In genomic region chr3:131435000-131435399, GRCh38 we compare ENCODE assay signal across 23 cellular contexts. TPM values are rescaled to one million over a fixed set of nuclear protein-coding genes. Genes with fewer than 3 reads are reported as not detected.
DNase-seq lines count a peak whose midpoint lies in the region; ATAC-seq, FAIRE-seq and TF ChIP-seq lines count a peak whose summit lies in the region.
"Had no signal": no experiment of that assay in that cellular context is flagged by ENCODE, and none has a peak within 500 bp of the region (broad histone marks: within the 10 kb centered on the region; RNA-seq: fewer than 3 reads in every experiment).

No MANE protein-coding gene starts in this region.

- H3K4me1 ChIP-seq in SK-N-SH (ENCODE audit: control insufficient read depth in 1 of 2, insufficient read depth in 2 of 2, low read depth in 1 of 2, low read length in 1 of 2) = no peaks in the 10 kb centered on the region
- H3K4me1 ChIP-seq in HCT116 (ENCODE audit: control insufficient read depth in 1 of 2, insufficient read depth in 2 of 2, low read length in 2 of 2) = no peaks in the 10 kb centered on the region
- no peaks in the 10 kb centered on the region for H3K4me1 ChIP-seq in GM12878 (ENCODE audit: control insufficient read depth, insufficient read depth, low read length)
- H3K4me1 ChIP-seq in Peyer's patch = no peaks in the 10 kb centered on the region
- H3K4me1 ChIP-seq: BE2C; BLaER1 treated with 17β-estradiol and CSF1 and Interleukin-3, amounts not matched to agents 10 nM and 100 nM; HAP-1 had no signal

- H3K9me2 ChIP-seq in SK-N-SH (no peaks in the 10 kb centered on the region), HCT116 (ENCODE audit: insufficient read depth) (no peaks in the 10 kb centered on the region)

- RAD21 ChIA-PET in HCT116 (lab: Charles Lee; ENCODE audit: low non-redundant PET in 1 of 2, low total read pairs in 2 of 2, uncharacterized antibody in 2 of 2, unreplicated experiment in 2 of 2) = no interaction called here
- RAD21 ChIA-PET in GM12878 (lab: Charles Lee; ENCODE audit: unreplicated experiment) = no interaction called here

- no peak for TF ChIP-seq POLR2A in HCT116 (IDR thresholded peaks at IDR 0.05; ENCODE audit: borderline replicate concordance, extremely low read depth, insufficient read depth, insufficient read length)
- TF ChIP-seq POLR2A in GM12878 (IDR thresholded peaks at IDR 0.05; ENCODE audit: low read depth, low read length) = no peak
- TF ChIP-seq POLR2A in Peyer's patch (IDR thresholded peaks at IDR 0.05) = no peak

- H2AFZ ChIP-seq in SK-N-SH (ENCODE audit: low read depth) (no peak overlapping the region), HCT116 (ENCODE audit: low read depth, low read length, poor library complexity, severe bottlenecking) (no peak overlapping the region), GM12878 (ENCODE audit: control insufficient read depth, low read depth, low read length) (no peak overlapping the region)

- H3K9ac ChIP-seq in SK-N-SH = no peak overlapping the region
- no peak overlapping the region for H3K9ac ChIP-seq in HCT116 (ENCODE audit: low read length)
- no peak overlapping the region for H3K9ac ChIP-seq in GM12878 (ENCODE audit: control insufficient read depth, insufficient read depth, low read length)
- H3K9ac ChIP-seq: BLaER1 treated with 17β-estradiol and CSF1 and Interleukin-3, amounts not matched to agents 10 nM and 100 nM had no signal

- WGBS in SK-N-SH (ENCODE audit: low lambda C conversion rate) = 89% methylated on average over 1 of the region's 1 CpG
- whole genome bisulfite sequencing in GM12878 (ENCODE audit: insufficient coverage, insufficient replicate concordance, low lambda C conversion rate, missing lambda C conversion rate) = 86% methylated on average over 1 of the region's 1 CpG

- DNase-seq in SK-N-SH = no peak
- no peak for DNase-seq in HCT116 (ENCODE audit: low read depth, low spot score)
- DNase-seq in GM12878 (ENCODE audit: low read depth, low spot score) = no peak
- DNase-seq in NCI-H1436 (lab: John Stamatoyannopoulos, UW) = no peak
- no peak for DNase-seq in Peyer's patch
- DNase-seq: ACHN; AML-193; BE2C; CD4-positive, alpha-beta T cell; CD8-positive, alpha-beta memory T cell; DMS 273 treated with DMSO at 0.1 percent for 48 hours; DMS79; EL; GDM1; GOT3 had no signal

- TF ChIP-seq EP300 in SK-N-SH (IDR thresholded peaks at IDR 0.05; ENCODE audit: borderline replicate concordance in 1 of 2, low read depth in 1 of 2, low read length in 1 of 2) (no peak), GM12878 (IDR thresholded peaks at IDR 0.05; ENCODE audit: borderline replicate concordance in 1 of 2, control insufficient read depth in 1 of 2, low read depth in 2 of 2, low read length in 2 of 2) (no peak)

- H3K4me2 ChIP-seq in SK-N-SH (no peak overlapping the region), HCT116 (ENCODE audit: low read length) (no peak overlapping the region), GM12878 (ENCODE audit: control insufficient read depth, insufficient read depth) (no peak overlapping the region)
- H3K4me2 ChIP-seq: BLaER1 treated with 17β-estradiol and CSF1 and Interleukin-3, amounts not matched to agents 10 nM and 100 nM had no signal

- no peaks in the 10 kb centered on the region for H3K36me3 ChIP-seq in SK-N-SH (replicated peaks in 1 of 2; ENCODE audit: control insufficient read depth in 1 of 2, insufficient read depth in 2 of 2, low read length in 1 of 2)
- no peaks in the 10 kb centered on the region for H3K36me3 ChIP-seq in HCT116 (ENCODE audit: control insufficient read depth in 1 of 2, insufficient read depth in 2 of 2, low read length in 2 of 2)
- H3K36me3 ChIP-seq in GM12878 (ENCODE audit: control insufficient read depth in 2 of 2, insufficient read depth in 2 of 2, low read length in 1 of 2) = no peaks in the 10 kb centered on the region
- H3K36me3 ChIP-seq in Peyer's patch = no peaks in the 10 kb centered on the region
- H3K36me3 ChIP-seq: BE2C; BLaER1 treated with 17β-estradiol and CSF1 and Interleukin-3, amounts not matched to agents 10 nM and 100 nM; HAP-1 had no signal

- no peaks in the 10 kb centered on the region for H3K79me2 ChIP-seq in SK-N-SH (ENCODE audit: insufficient read depth)
- no peaks in the 10 kb centered on the region for H3K79me2 ChIP-seq in HCT116 (ENCODE audit: insufficient read depth, low read length)
- H3K79me2 ChIP-seq in GM12878 (ENCODE audit: control insufficient read depth, insufficient read depth, low read length) = no peaks in the 10 kb centered on the region

- POLR2A ChIA-PET in SK-N-SH (lab: Yijun Ruan, JAX) = no interaction called here
- POLR2A ChIA-PET in HCT116 (lab: Charles Lee) = no interaction called here
- POLR2A ChIA-PET in GM12878 (lab: Charles Lee) = no interaction called here

- SMC1A ChIA-PET in GM12878 (lab: Charles Lee; ENCODE audit: uncharacterized antibody, unreplicated experiment) = no interaction called here

- TF ChIP-seq RAD21 in SK-N-SH (IDR thresholded peaks at IDR 0.05; ENCODE audit: low read length) (no peak), HCT116 (IDR thresholded peaks at IDR 0.05; ENCODE audit: low read depth) (no peak), GM12878 (IDR thresholded peaks at IDR 0.05; ENCODE audit: insufficient read depth, low read depth, low read length) (no peak)

- no peaks in the 10 kb centered on the region for H3K9me3 ChIP-seq in SK-N-SH
- no peaks in the 10 kb centered on the region for H3K9me3 ChIP-seq in HCT116 (ENCODE audit: control insufficient read depth in 1 of 2, insufficient read depth in 1 of 2, low read depth in 1 of 2, low read length in 2 of 2)
- H3K9me3 ChIP-seq in GM12878 (replicated peaks; ENCODE audit: control insufficient read depth, insufficient read depth, low read length) = no peaks in the 10 kb centered on the region
- H3K9me3 ChIP-seq in Peyer's patch = no peaks in the 10 kb centered on the region
- H3K9me3 ChIP-seq: BE2C, HAP-1 had no signal

- H3K4me3 ChIP-seq in SK-N-SH (ENCODE audit: low read depth in 2 of 2, low read length in 1 of 2) (no peak overlapping the region), HCT116 (replicated peaks in 1 of 2; ENCODE audit: low read depth in 1 of 2, low read length in 2 of 2) (no peak overlapping the region), GM12878 (no peak overlapping the region), Peyer's patch (no peak overlapping the region)
- H3K4me3 ChIP-seq: BLaER1 treated with 17β-estradiol and CSF1 and Interleukin-3, amounts not matched to agents 10 nM and 100 nM; HAP-1 had no signal

- intact Hi-C loops in HCT116 (cut with micrococcal nuclease) = no loop called here
- intact Hi-C loops in GM12878 (cut with micrococcal nuclease; ENCODE audit: unreplicated experiment) = no loop called here

- H3K27ac ChIP-seq in SK-N-SH (ENCODE audit: low read depth in 2 of 2, low read length in 1 of 2) = no peak overlapping the region
- no peak overlapping the region for H3K27ac ChIP-seq in HCT116 (ENCODE audit: low read depth, low read length)
- no peak overlapping the region for H3K27ac ChIP-seq in GM12878 (ENCODE audit: control insufficient read depth, insufficient read depth)
- H3K27ac ChIP-seq in Peyer's patch = no peak overlapping the region
- H3K27ac ChIP-seq: 22Rv1; BLaER1 treated with 17β-estradiol and CSF1 and Interleukin-3, amounts not matched to agents 10 nM and 100 nM had no signal

- FAIRE-seq in GM12878 (lab: Jason Lieb, UNC) = no peak
- FAIRE-seq: D721Med, GM12891, GM18507, H54 had no signal

- BruUV-seq in HCT116 (replicated peaks; lab: Mats Ljungman, UMichigan) (no TSS peak), GM12878 (replicated peaks; lab: Mats Ljungman, UMichigan) (no TSS peak)

- CTCF ChIA-PET in SK-N-SH (lab: Yijun Ruan, JAX) (no interaction called here), HCT116 (lab: Charles Lee) (no interaction called here), GM12878 (lab: Yijun Ruan, JAX) (no interaction called here)

- ATAC-seq in SK-N-SH treated with all-trans-retinoic acid at 6 μM for 48 hours = no peak
- ATAC-seq in HCT116 = no peak
- ATAC-seq in GM12878 = no peak

- H3F3A ChIP-seq in SK-N-SH (replicated peaks; ENCODE audit: insufficient read depth) = no peaks in the 10 kb centered on the region

- no peaks in the 10 kb centered on the region for H3K27me3 ChIP-seq in SK-N-SH (ENCODE audit: insufficient read depth)
- no peaks in the 10 kb centered on the region for H3K27me3 ChIP-seq in HCT116 (ENCODE audit: insufficient read depth, low read length)
- H3K27me3 ChIP-seq in GM12878 (replicated peaks in 1 of 2; ENCODE audit: control insufficient read depth in 2 of 2, insufficient read depth in 2 of 2, low read length in 1 of 2) = no peaks in the 10 kb centered on the region
- no peaks in the 10 kb centered on the region for H3K27me3 ChIP-seq in Peyer's patch
- H3K27me3 ChIP-seq: BE2C; BLaER1 treated with 17β-estradiol and CSF1 and Interleukin-3, amounts not matched to agents 10 nM and 100 nM had no signal

- TF ChIP-seq CTCF in SK-N-SH (IDR thresholded peaks at IDR 0.05) = no peak
- TF ChIP-seq CTCF in HCT116 (IDR thresholded peaks at IDR 0.05 in 2 of 3, conservative IDR thresholded peaks at IDR 0.05 in 1 of 3; ENCODE audit: borderline replicate concordance in 1 of 3, insufficient read depth in 1 of 3, low read depth in 2 of 3, low read length in 2 of 3) = no peak
- no peak for TF ChIP-seq CTCF in GM12878 (IDR thresholded peaks at IDR 0.05 in 2 of 3, conservative IDR thresholded peaks at IDR 0.05 in 1 of 3; ENCODE audit: control insufficient read depth in 2 of 3, extremely low read depth in 1 of 3, insufficient read depth in 1 of 3, low read depth in 3 of 3, low read length in 3 of 3)
- TF ChIP-seq CTCF in Peyer's patch (IDR thresholded peaks at IDR 0.05) = no peak

- H4K20me1 ChIP-seq in SK-N-SH (ENCODE audit: insufficient read depth) (no peaks in the 10 kb centered on the region), HCT116 (ENCODE audit: insufficient read depth) (no peaks in the 10 kb centered on the region), GM12878 (ENCODE audit: control insufficient read depth, insufficient read depth) (no peaks in the 10 kb centered on the region)
- H4K20me1 ChIP-seq: BLaER1 treated with 17β-estradiol and CSF1 and Interleukin-3, amounts not matched to agents 10 nM and 100 nM had no signal

- in situ Hi-C loops in GM12878 (cut with MboI) = no loop called here

RNA-seq across cellular contexts. Expression of gene NUDT16, which starts 53.4 kb away (rescaled TPM):
- polyA plus RNA-seq in SK-N-SH (2012; rRNA removed) (8.2 and 10.3 TPM in 2 replicates), GM12878 (2011; rRNA removed) (8.5 and 8.7 TPM in 2 replicates), GM12878 (2014; fragmentation: Illumina TruSeq; extraction: Trizol) (13.0 and 15.8 TPM in 2 replicates), GM12878 (2014; fragmentation: Nextera tagmentation; extraction: Ambion mirVana) (1 to 10 TPM; 1.4 to 3.2 TPM), GM12878 (2014; rRNA removed) (16.6 TPM in 2 replicates), GM12878 (2016; fragmentation: Nextera tagmentation; extraction: Ambion mirVana) (10 to 100 TPM in 1 of 2 experiments, 1 to 10 TPM in 1; 9.7 to 15.3 TPM)
- polyA plus RNA-seq in SK-N-SH (2012; cell fraction: cytosol; rRNA removed) = 7.7 and 8.3 TPM in 2 replicates
- 12.4 and 15.3 TPM in 2 replicates for polyA plus RNA-seq in SK-N-SH (2012; cell fraction: nucleus; rRNA removed)
- total RNA-seq in HCT116 (2021; ENCODE audit: unreplicated experiment) (9.7 TPM), GM12878 (2014; rRNA removed) (10.1 TPM in 2 replicates), GM12878 (2014; rRNA removed; fragmentation: Illumina TruSeq; extraction: Trizol) (10.3 and 10.7 TPM in 2 replicates), GM12878 (2021) (13.7 and 16.1 TPM in 2 replicates), Peyer's patch (100 to 1,000 TPM in 3 of 4 donors, 10 to 100 TPM in 1; 28.1 to 209 (median 132) TPM)
- 4.9 and 7.5 TPM in 2 replicates for polyA plus RNA-seq in HCT116 (2012)
- 12.3 and 13.2 TPM in 2 replicates for total RNA-seq in GM12878 (2013; cell fraction: nucleolus; rRNA removed)
- polyA plus RNA-seq in GM12878 (2011; ENCODE audit: low read depth) = 7.0 TPM
- 7.3 and 7.6 TPM in 2 replicates for polyA plus RNA-seq in GM12878 (2011; cell fraction: cytosol; rRNA removed)
- polyA plus RNA-seq in GM12878 (2011; cell fraction: nucleus; rRNA removed) = 9.2 and 10.0 TPM in 2 replicates
- 9.0 and 10.5 TPM in 2 replicates for polyA plus RNA-seq in GM12878 (2012)
- 6.1 and 8.7 TPM in 2 replicates for polyA minus RNA-seq in GM12878 (2011; rRNA and poly(A)+ RNA removed)
- polyA minus RNA-seq in GM12878 (2011; cell fraction: cytosol; rRNA and poly(A)+ RNA removed) = 2.9 and 4.6 TPM in 2 replicates
- polyA minus RNA-seq in GM12878 (2011; cell fraction: nucleus; rRNA and poly(A)+ RNA removed) = 9.4 and 11.3 TPM in 2 replicates

Comparison
In these comparisons a context has a peak if more than half of its experiments do, and no peak if none do; other contexts are left out.
1. Of the 26 proteins assayed by ChIP-seq in both GM12878 and SK-N-SH: peak only in GM12878: none; only in SK-N-SH: none; in both: REST; in neither: 25.